17 cellular contexts compared by ENCODE assay signal in genomic region chr4:20255823-20256222, GRCh38. TPM values are rescaled to one million over a fixed set of nuclear protein-coding genes. Genes with fewer than 3 reads are reported as not detected.
A peak's percentile ranks its signal among the peaks of the same experiment; 100 is the strongest.
DNase-seq lines count a peak whose midpoint lies in the region; ATAC-seq, FAIRE-seq and TF ChIP-seq lines count a peak whose summit lies in the region.
"Had no signal": no experiment of that assay in that cellular context is flagged by ENCODE, and none has a peak within 500 bp of the region (broad histone marks: within the 10 kb centered on the region; RNA-seq: fewer than 3 reads in every experiment).

No MANE protein-coding gene starts in this region.

- POLR2A ChIA-PET in A673 (lab: Charles Lee; ENCODE audit: low non-redundant PET): no interaction called here
- POLR2A ChIA-PET in endothelial cell of umbilical vein (lab: Charles Lee): no interaction called here

- no peaks in the 10 kb centered on the region for H3K27me3 ChIP-seq in A673 (replicated peaks; ENCODE audit: insufficient read depth, low read depth, low read length, poor library complexity)
- H3K27me3 ChIP-seq in endothelial cell of umbilical vein (ENCODE audit: control insufficient read depth in 2 of 2, insufficient read depth in 2 of 2, low read length in 2 of 2): no peaks in the 10 kb centered on the region

- H3K27me3 Mint-ChIP-seq in HFFc6 (ENCODE audit: insufficient read depth) (peaks cover 4% of the 10 kb centered on the region), nephron (ENCODE audit: low read depth) (peaks cover 45% of the 10 kb centered on the region)
- H3K27me3 Mint-ChIP-seq in stimulated activated naive CD8-positive, alpha-beta T cell treated with anti-CD3 and anti-CD28 coated beads, Interleukin-15, amount 100 ng/mL, for 72 hours: peaks cover 47% of the 10 kb centered on the region

- no peaks in the 10 kb centered on the region for H3K9me1 ChIP-seq in endothelial cell of umbilical vein (replicated peaks; ENCODE audit: control insufficient read depth, extremely low read depth, insufficient read depth, low read length)

- H3K79me2 ChIP-seq in endothelial cell of umbilical vein (ENCODE audit: control insufficient read depth, insufficient read depth, low read length): peaks cover 29% of the 10 kb centered on the region

- DNase-seq in A673 (ENCODE audit: low spot score) (no peak), HFFc6 (no peak), endothelial cell of umbilical vein (ENCODE audit: low read depth, low spot score) (peak; percentile 29), AG08396 (ENCODE audit: low spot score) (no peak)
- no peak for DNase-seq in stimulated activated naive CD8-positive, alpha-beta T cell treated with anti-CD3 and anti-CD28 coated beads, Interleukin-15, amount 100 ng/mL, for 72 hours
- DNase-seq: activated CD4-positive, alpha-beta T cell treated with anti-CD3 and anti-CD28 coated beads, Interleukin-2, amount 50 U/mL, for 4 hours; activated effector memory CD4-positive, alpha-beta T cell treated with anti-CD3 and anti-CD28 coated beads, Interleukin-2, amount 50 U/mL, for 16 hours; GDM1; hippocampal formation; NCI-H146 had no signal

- TF ChIP-seq POLR2A in endothelial cell of umbilical vein (IDR thresholded peaks at IDR 0.05; ENCODE audit: low read depth, low read length): no peak

- peaks cover 39% of the 10 kb centered on the region for H3K4me1 ChIP-seq in A673 (ENCODE audit: insufficient read depth, low read length, poor library complexity, severe bottlenecking)
- H3K4me1 ChIP-seq in endothelial cell of umbilical vein (ENCODE audit: control insufficient read depth, extremely low read depth, insufficient read depth, low read length): peaks cover 38% of the 10 kb centered on the region

- H2AFZ ChIP-seq in endothelial cell of umbilical vein (ENCODE audit: low read depth, low read length): peak overlapping the region; percentile 41

- H3K4me3 ChIP-seq in A673 (ENCODE audit: low read depth, low read length, poor library complexity, severe bottlenecking): peak overlapping the region; percentile 80
- peak overlapping the region in 1 of 3 experiments; percentile 79 for H3K4me3 ChIP-seq in endothelial cell of umbilical vein (replicated peaks in 1 of 3; ENCODE audit: insufficient read depth in 1 of 3, low read depth in 1 of 3, low read length in 3 of 3)

- BruUV-seq in A673 (replicated peaks; lab: Mats Ljungman, UMichigan): TSS peak; percentile 7
- no TSS peak for BruUV-seq in endothelial cell of umbilical vein (replicated peaks; lab: Mats Ljungman, UMichigan)

- intact Hi-C loops in A673 (cut with micrococcal nuclease; ENCODE audit: unreplicated experiment) (loop anchor here (5.0 kb wide), 1 partner anchor 161 kb away; no protein-coding TSS in a partner anchor), endothelial cell of umbilical vein (cut with micrococcal nuclease) (loop anchor here (1.0 to 2.0 kb wide), 2 partner anchors 33 to 429 kb away; no protein-coding TSS in a partner anchor)

- peak overlapping the region; percentile 91 for H3K27ac Mint-ChIP-seq in HFFc6
- H3K27ac Mint-ChIP-seq in nephron: peak overlapping the region; percentile 70 to 78 (median 74)
- no peak overlapping the region for H3K27ac Mint-ChIP-seq in stimulated activated naive CD8-positive, alpha-beta T cell treated with anti-CD3 and anti-CD28 coated beads, Interleukin-15, amount 100 ng/mL, for 72 hours
- H3K27ac Mint-ChIP-seq: dendritic cell treated with granulocyte-macrophage colony-stimulating factor and Interleukin-4, amounts not matched to agents 40 ng/mL and 50 ng/mL, for 4 days had no signal

- H3K4me2 ChIP-seq in endothelial cell of umbilical vein (ENCODE audit: insufficient read depth, low read length): peak overlapping the region; percentile 77

- H3K9ac ChIP-seq in endothelial cell of umbilical vein (replicated peaks; ENCODE audit: extremely low read depth, insufficient read depth, low read length): no peak overlapping the region

- ATAC-seq in stimulated activated naive CD8-positive, alpha-beta T cell treated with anti-CD3 and anti-CD28 coated beads, Interleukin-15, amount 100 ng/mL, for 72 hours: no peak
- ATAC-seq in GM18511 (IDR thresholded peaks at IDR 0.05; ENCODE audit: unreplicated experiment): no peak
- no peak for ATAC-seq in GM21717 (IDR thresholded peaks at IDR 0.05; ENCODE audit: unreplicated experiment)

- no peaks in the 10 kb centered on the region for H3K9me3 ChIP-seq in A673 (ENCODE audit: low read depth, low read length, poor library complexity, severe bottlenecking)
- no peaks in the 10 kb centered on the region for H3K9me3 ChIP-seq in endothelial cell of umbilical vein (replicated peaks; ENCODE audit: control insufficient read depth, insufficient read depth, low read length)

- peaks cover 57% of the 10 kb centered on the region for H3K36me3 Mint-ChIP-seq in HFFc6 (ENCODE audit: low read depth)
- H3K36me3 Mint-ChIP-seq in nephron (ENCODE audit: low read depth): peaks cover 18% of the 10 kb centered on the region

- H4K20me1 ChIP-seq in endothelial cell of umbilical vein (replicated peaks; ENCODE audit: control insufficient read depth, extremely low read depth, insufficient read depth, low read length): no peaks in the 10 kb centered on the region

- H3K9me3 Mint-ChIP-seq in HFFc6 (no peaks in the 10 kb centered on the region; the same call in 1 of the 2 replicates), nephron (no peaks in the 10 kb centered on the region)
- peaks cover 0 to 12% of the 10 kb centered on the region in 2 donors for H3K9me3 Mint-ChIP-seq in stimulated activated naive CD8-positive, alpha-beta T cell treated with anti-CD3 and anti-CD28 coated beads, Interleukin-15, amount 100 ng/mL, for 72 hours
- H3K9me3 Mint-ChIP-seq: dendritic cell treated with granulocyte-macrophage colony-stimulating factor and Interleukin-4, amounts not matched to agents 40 ng/mL and 50 ng/mL, for 4 days had no signal

- H3K27ac ChIP-seq in A673 (ENCODE audit: low read depth, low read length, poor library complexity, severe bottlenecking) (peak overlapping the region; percentile 30), endothelial cell of umbilical vein (ENCODE audit: insufficient read depth, low read depth, low read length) (no peak overlapping the region)
- H3K27ac ChIP-seq: BLaER1 treated with 17β-estradiol and CSF1 and Interleukin-3, amounts not matched to agents 10 nM and 100 nM had no signal

- H3K4me3 Mint-ChIP-seq in HFFc6 (peak overlapping the region; percentile 99), nephron (peak overlapping the region; percentile 94 to 98 (median 97))
- no peak overlapping the region for H3K4me3 Mint-ChIP-seq in stimulated activated naive CD8-positive, alpha-beta T cell treated with anti-CD3 and anti-CD28 coated beads, Interleukin-15, amount 100 ng/mL, for 72 hours
- H3K4me3 Mint-ChIP-seq: dendritic cell treated with granulocyte-macrophage colony-stimulating factor and Interleukin-4, amounts not matched to agents 40 ng/mL and 50 ng/mL, for 4 days had no signal

- dilution Hi-C loops in endothelial cell of umbilical vein (cut with MboI; ENCODE audit: extremely low pct_ligation_motif_present, low sequenced_read_pairs): no loop called here

- H3K4me1 Mint-ChIP-seq in HFFc6 (ENCODE audit: low read depth) (peaks cover 49% of the 10 kb centered on the region), nephron (peaks cover 32% of the 10 kb centered on the region)
- H3K4me1 Mint-ChIP-seq in stimulated activated naive CD8-positive, alpha-beta T cell treated with anti-CD3 and anti-CD28 coated beads, Interleukin-15, amount 100 ng/mL, for 72 hours: peaks cover 13% of the 10 kb centered on the region

- CTCF ChIA-PET in A673 (lab: Charles Lee) (no interaction called here), endothelial cell of umbilical vein (lab: Charles Lee) (no interaction called here)

- H3K36me3 ChIP-seq in A673 (ENCODE audit: insufficient read depth, low read length, poor library complexity, severe bottlenecking) (no peaks in the 10 kb centered on the region), endothelial cell of umbilical vein (ENCODE audit: control insufficient read depth in 2 of 2, extremely low read depth in 1 of 2, insufficient read depth in 2 of 2, low read length in 2 of 2) (no peaks in the 10 kb centered on the region)
- H3K36me3 ChIP-seq: BLaER1 treated with 17β-estradiol and CSF1 and Interleukin-3, amounts not matched to agents 10 nM and 100 nM had no signal

- no peak for TF ChIP-seq CTCF in A673 (conservative IDR thresholded peaks at IDR 0.05; ENCODE audit: low read depth, low read length)
- no peak for TF ChIP-seq CTCF in HFFc6 (IDR thresholded peaks at IDR 0.05)
- TF ChIP-seq CTCF in endothelial cell of umbilical vein (IDR thresholded peaks at IDR 0.05; ENCODE audit: extremely low read depth in 1 of 2, insufficient read depth in 1 of 2, low read depth in 1 of 2, low read length in 2 of 2): no peak
- no peak for TF ChIP-seq CTCF in nephron (IDR thresholded peaks at IDR 0.05; ENCODE audit: unreplicated experiment in 3 of 3)

- no peak for FAIRE-seq in endothelial cell of umbilical vein (lab: Jason Lieb, UNC)

TF ChIP-seq in endothelial cell of umbilical vein, 7 proteins besides CTCF, POLR2A, EP300 and RAD21:
- TF ChIP-seq MAX (IDR thresholded peaks at IDR 0.05; ENCODE audit: insufficient read depth, insufficient read length) (no peak), EZH2 (IDR thresholded peaks at IDR 0.05; ENCODE audit: borderline replicate concordance, low read depth, low read length, severe bottlenecking) (no peak), MYC (IDR thresholded peaks at IDR 0.05; ENCODE audit: low read depth, low read length) (no peak), FOS (IDR thresholded peaks at IDR 0.05; ENCODE audit: borderline replicate concordance, insufficient read depth, low read length) (no peak)
TF ChIP-seq in endothelial cell of umbilical vein: peak in this region for 0.

RNA-seq across cellular contexts. Expression of gene SLIT2, which starts 4.1 kb away (rescaled TPM):
- total RNA-seq in A673 (2021) (59.7 and 70.6 TPM in 2 replicates), endothelial cell of umbilical vein (22.2 and 28.2 TPM in 2 replicates)
- 100 to 1,000 TPM; 108 to 144 (median 131) TPM for total RNA-seq in HFFc6 (2021; fragmentation: NEBNext Ultra II Directional; extraction: Animal tissue kit (Norgen Biotek cat#: 25700))
- polyA plus RNA-seq in endothelial cell of umbilical vein: 7.7 and 9.3 TPM in 2 replicates
- polyA plus RNA-seq in endothelial cell of umbilical vein (2011; cell fraction: cytosol; rRNA removed): 9.7 and 11.0 TPM in 2 replicates
- 17.3 and 23.1 TPM in 2 replicates for polyA plus RNA-seq in endothelial cell of umbilical vein (2011; cell fraction: nucleus; rRNA removed)
- polyA plus RNA-seq in endothelial cell of umbilical vein (2012): 23.4 and 30.0 TPM in 2 replicates
- 30.9 and 37.5 TPM in 2 replicates for polyA minus RNA-seq in endothelial cell of umbilical vein
- polyA minus RNA-seq in endothelial cell of umbilical vein (2011; cell fraction: cytosol; rRNA and poly(A)+ RNA removed): 1.6 TPM
- polyA minus RNA-seq in endothelial cell of umbilical vein (2011; cell fraction: nucleus; rRNA and poly(A)+ RNA removed): 66.6 and 75.1 TPM in 2 replicates
- total RNA-seq: HT-29; T-helper 1 cell treated with Interleukin-12 subunit alpha and Interleukin-12 subunit beta and Interleukin-4 antibody, amounts not matched to agents 30 ng/mL and 1 ng/mL, for 36 hours had no signal

Comparison
In these comparisons a context has a peak if more than half of its experiments do, and no peak if none do; other contexts are left out.
1. H3K27ac Mint-ChIP-seq: peak in HFFc6 (single experiment) and nephron (3 of 3); none in stimulated activated naive CD8-positive, alpha-beta T cell treated with anti-CD3 and anti-CD28 coated beads, Interleukin-15, amount 100 ng/mL, for 72 hours (0 of 2).
2. H3K4me3 Mint-ChIP-seq: peak in HFFc6 (single experiment) and nephron (3 of 3); none in stimulated activated naive CD8-positive, alpha-beta T cell treated with anti-CD3 and anti-CD28 coated beads, Interleukin-15, amount 100 ng/mL, for 72 hours (0 of 2).